1 cellular context compared by ENCODE assay signal in genomic region chr14:36281309-36281708, GRCh38.
TF ChIP-seq lines count a peak whose summit lies in the region.

No MANE protein-coding gene starts in this region.

TF ChIP-seq in HepG2, 621 proteins besides CTCF, POLR2A, EP300 and RAD21 (continued from another document):
- TF ChIP-seq HCFC1 (IDR thresholded peaks at IDR 0.05; ENCODE audit: low read depth, low read length) = peak; percentile 60; the same call in 1 of the 2 replicates
- TF ChIP-seq ZNF678 (CRISPR knock-in tag; IDR thresholded peaks at IDR 0.05) = no peak
- TF ChIP-seq AGO1 (IDR thresholded peaks at IDR 0.05; ENCODE audit: low read depth, low read length, poor library complexity, severe bottlenecking) = no peak
- no peak for TF ChIP-seq ZBTB40 (IDR thresholded peaks at IDR 0.05)
- TF ChIP-seq ZBTB40 (CRISPR knock-in tag; IDR thresholded peaks at IDR 0.05) = no peak
- no peak for TF ChIP-seq ZNF24 (IDR thresholded peaks at IDR 0.05)
- peak; percentile 88 for TF ChIP-seq ZNF143 (CRISPR knock-in tag; IDR thresholded peaks at IDR 0.05)
- TF ChIP-seq GABPA (IDR thresholded peaks at IDR 0.05; ENCODE audit: low read depth, low read length) = peak; percentile 49
- peak; percentile 90 for TF ChIP-seq GABPA (CRISPR knock-in tag; IDR thresholded peaks at IDR 0.05; ENCODE audit: low read depth)
- TF ChIP-seq ZBTB38 (CRISPR knock-in tag; IDR thresholded peaks at IDR 0.05) = no peak
- TF ChIP-seq CREB1 (IDR thresholded peaks at IDR 0.05) = no peak
- TF ChIP-seq CREB1 (CRISPR knock-in tag; IDR thresholded peaks at IDR 0.05) = peak; percentile 20; the same call in 1 of the 2 replicates
- TF ChIP-seq CREM (IDR thresholded peaks at IDR 0.05) = peak; percentile 65
- TF ChIP-seq CREM (CRISPR knock-in tag; IDR thresholded peaks at IDR 0.05) = no peak
- no peak for TF ChIP-seq ZNF746 (CRISPR knock-in tag; IDR thresholded peaks at IDR 0.05)
- TF ChIP-seq ZNF772 (CRISPR knock-in tag; IDR thresholded peaks at IDR 0.05) = no peak
- TF ChIP-seq NFYB (CRISPR knock-in tag; IDR thresholded peaks at IDR 0.05) = peak; percentile 83
- TF ChIP-seq THAP11 (CRISPR knock-in tag; IDR thresholded peaks at IDR 0.05) = peak; percentile 94
- TF ChIP-seq HNRNPK (IDR thresholded peaks at IDR 0.05; ENCODE audit: low read depth, low read length, poor library complexity, severe bottlenecking) = no peak
- TF ChIP-seq ELF1 (CRISPR knock-in tag; IDR thresholded peaks at IDR 0.05) = 0 out of 2 replicates have a peak, but pooled peaks have one; percentile 20
- TF ChIP-seq ATF1 (CRISPR knock-in tag; IDR thresholded peaks at IDR 0.05) = peak; percentile 75
